Comparison of ENCODE assay signal across 12 cellular contexts in genomic region chr6:169263836-169264608, GRCh38. TPM values are rescaled to one million over a fixed set of nuclear protein-coding genes. Genes with fewer than 3 reads are reported as not detected.
DNase-seq lines count a peak whose midpoint lies in the region; ATAC-seq, FAIRE-seq and TF ChIP-seq lines count a peak whose summit lies in the region.
"Had no signal": no experiment of that assay in that cellular context is flagged by ENCODE, and none has a peak within 500 bp of the region (broad histone marks: within the 10 kb centered on the region; RNA-seq: fewer than 3 reads in every experiment).

No MANE protein-coding gene starts in this region.

- FAIRE-seq in bronchial epithelial cell (lab: Jason Lieb, UNC): no peak

- no peak for TF ChIP-seq CTCF in Calu3 (IDR thresholded peaks at IDR 0.05; ENCODE audit: unreplicated experiment)
- no peak for TF ChIP-seq CTCF in bronchial epithelial cell (IDR thresholded peaks at IDR 0.05; ENCODE audit: insufficient read depth, low read length, severe bottlenecking)
- TF ChIP-seq CTCF in endothelial cell (IDR thresholded peaks at IDR 0.05; ENCODE audit: unreplicated experiment): no peak

- H3K4me1 ChIP-seq in HAP-1: peaks cover 3% of the 10 kb centered on the region

- H3K4me3 ChIP-seq in bronchial epithelial cell (ENCODE audit: low read depth, low read length) (no peak overlapping the region), HAP-1 (no peak overlapping the region)
- H3K4me3 ChIP-seq: vagina had no signal

- H3K4me1 Mint-ChIP-seq in Calu3 (ENCODE audit: low read depth, unreplicated experiment) (no peaks in the 10 kb centered on the region), endothelial cell (ENCODE audit: unreplicated experiment) (no peaks in the 10 kb centered on the region)
- H3K4me1 Mint-ChIP-seq: activated naive CD4-positive, alpha-beta T cell treated with anti-CD3 and anti-CD28 coated beads, Interleukin-2, amount 50 U/mL, for 24 hours; nephron had no signal

- H3K36me3 ChIP-seq in bronchial epithelial cell (ENCODE audit: control insufficient read depth, insufficient read depth, low read length): no peaks in the 10 kb centered on the region
- H3K36me3 ChIP-seq in HAP-1 (replicated peaks): no peaks in the 10 kb centered on the region
- H3K36me3 ChIP-seq: vagina had no signal

- in situ Hi-C loops in HAP-1 (cut with MboI; ENCODE audit: low sequenced_read_pairs): no loop called here

- no peaks in the 10 kb centered on the region for H3K27me3 Mint-ChIP-seq in Calu3 (ENCODE audit: unreplicated experiment)
- peaks cover 18% of the 10 kb centered on the region for H3K27me3 Mint-ChIP-seq in endothelial cell (ENCODE audit: unreplicated experiment)

- no peaks in the 10 kb centered on the region for H3K9me3 ChIP-seq in HAP-1
- H3K9me3 ChIP-seq: vagina had no signal

- intact Hi-C loops in Calu3 (cut with micrococcal nuclease; ENCODE audit: unreplicated experiment): no loop called here

- H3K27me3 ChIP-seq in bronchial epithelial cell (ENCODE audit: control insufficient read depth, insufficient read depth, low read length) (no peaks in the 10 kb centered on the region), HAP-1 (ENCODE audit: low read depth) (no peaks in the 10 kb centered on the region)
- H3K27me3 ChIP-seq: vagina had no signal

- H3K27ac Mint-ChIP-seq in Calu3 (ENCODE audit: unreplicated experiment) (no peak overlapping the region), endothelial cell (ENCODE audit: unreplicated experiment) (no peak overlapping the region)
- H3K27ac Mint-ChIP-seq: activated naive CD4-positive, alpha-beta T cell treated with anti-CD3 and anti-CD28 coated beads, Interleukin-2, amount 50 U/mL, for 24 hours; nephron had no signal

- H3K36me3 Mint-ChIP-seq in Calu3 (ENCODE audit: insufficient read depth, unreplicated experiment) (no peaks in the 10 kb centered on the region), endothelial cell (ENCODE audit: low read depth, unreplicated experiment) (no peaks in the 10 kb centered on the region)
- H3K36me3 Mint-ChIP-seq: activated naive CD4-positive, alpha-beta T cell treated with anti-CD3 and anti-CD28 coated beads, Interleukin-2, amount 50 U/mL, for 24 hours had no signal

- CTCF ChIA-PET in Calu3 (lab: Charles Lee): no interaction called here

- H3K4me3 Mint-ChIP-seq in Calu3 (ENCODE audit: low read depth, unreplicated experiment): no peak overlapping the region
- H3K4me3 Mint-ChIP-seq in endothelial cell (ENCODE audit: unreplicated experiment): no peak overlapping the region
- H3K4me3 Mint-ChIP-seq: activated naive CD4-positive, alpha-beta T cell treated with anti-CD3 and anti-CD28 coated beads, Interleukin-2, amount 50 U/mL, for 24 hours; nephron had no signal

- BruUV-seq in Calu3 (replicated peaks; lab: Mats Ljungman, UMichigan): no TSS peak

- H3K9me3 Mint-ChIP-seq in Calu3 (ENCODE audit: low read depth, unreplicated experiment) (peaks cover 8% of the 10 kb centered on the region), endothelial cell (ENCODE audit: unreplicated experiment) (no peaks in the 10 kb centered on the region)
- H3K9me3 Mint-ChIP-seq: activated naive CD4-positive, alpha-beta T cell treated with anti-CD3 and anti-CD28 coated beads, Interleukin-2, amount 50 U/mL, for 24 hours had no signal

- DNase-seq in Calu3 (peak; percentile 66), M059J (ENCODE audit: low read depth) (peak; percentile 95), bronchial epithelial cell (ENCODE audit: low read depth) (peak; percentile 73), myocyte (ENCODE audit: low read depth) (peak; percentile 91), HAP-1 (ENCODE audit: low spot score in 2 of 2) (no peak), endothelial cell (ENCODE audit: low spot score) (no peak)
- DNase-seq: NCI-H2081 treated with DMSO at 0.1 percent for 48 hours had no signal

- ATAC-seq in GM21526 (IDR thresholded peaks at IDR 0.05; ENCODE audit: low FRiP score, unreplicated experiment) (no peak), HG02678 (IDR thresholded peaks at IDR 0.05; ENCODE audit: unreplicated experiment) (no peak)

RNA-seq across cellular contexts. Expression of gene THBS2, which starts 10.4 kb away (rescaled TPM):
- total RNA-seq in Calu3 (2022) (not detected in 2 replicates), bronchial epithelial cell (3.6 and 8.7 TPM in 2 replicates), myocyte (22.6 and 27.3 TPM in 2 replicates), endothelial cell (ENCODE audit: unreplicated experiment) (0.23 TPM)
- 109 and 164 TPM in 2 replicates for total RNA-seq in M059J (2014; rRNA removed; shearing (Covaris generic))
- 194 TPM for polyA plus RNA-seq in myocyte (2012)

Comparison
In these comparisons a context has a peak if more than half of its experiments do, and no peak if none do; other contexts are left out.
1. DNase-seq: peak in Calu3 (single experiment), M059J (single experiment), bronchial epithelial cell (single experiment) and myocyte (single experiment); none in HAP-1 (0 of 2) and endothelial cell (single experiment).